Comparison of ENCODE assay signal across 9 cellular contexts in the genomic region with DNA sequence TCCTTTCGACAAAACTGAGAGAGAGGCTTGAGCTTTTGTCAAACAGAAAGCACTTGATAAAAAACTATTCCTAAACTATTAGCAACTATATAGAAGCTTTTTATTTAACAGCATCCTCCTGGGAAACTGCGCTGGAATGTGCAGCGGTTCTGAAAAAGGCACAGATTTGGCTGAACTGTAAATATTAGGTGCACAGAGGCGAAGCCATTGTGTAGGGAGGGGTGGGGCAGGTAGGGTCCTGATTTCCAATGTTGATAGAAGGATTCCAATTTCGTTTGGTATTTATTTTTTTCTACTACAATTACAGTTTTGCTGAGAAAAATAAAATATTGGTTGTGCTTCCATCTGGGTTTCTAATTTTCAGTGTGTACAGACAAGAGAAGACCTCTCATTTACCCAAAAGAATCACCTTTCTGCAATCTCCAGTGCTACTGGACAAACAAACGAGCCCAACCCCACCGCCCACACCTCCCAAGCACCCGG. TPM values are rescaled to one million over a fixed set of nuclear protein-coding genes. Genes with fewer than 3 reads are reported as not detected.
DNase-seq lines count a peak whose midpoint lies in the region; ATAC-seq and TF ChIP-seq lines count a peak whose summit lies in the region.
"Had no signal": no experiment of that assay in that cellular context is flagged by ENCODE, and none has a peak within 500 bp of the region (broad histone marks: within the 10 kb centered on the region; RNA-seq: fewer than 3 reads in every experiment).

No MANE protein-coding gene starts in this region.

- H3K36me3 Mint-ChIP-seq in T-cell: no peaks in the 10 kb centered on the region
- H3K36me3 Mint-ChIP-seq: IgD-negative memory B cell had no signal

- no peak for TF ChIP-seq CTCF in fibroblast of pulmonary artery (IDR thresholded peaks at IDR 0.05; ENCODE audit: low read length, missing control alignments)
- no peak for TF ChIP-seq CTCF in retinal pigment epithelial cell (conservative IDR thresholded peaks at IDR 0.05; ENCODE audit: low read depth, low read length)

- H3K27me3 Mint-ChIP-seq in T-cell: peaks cover 41 to 46% of the 10 kb centered on the region in 2 donors

- POLR2A ChIA-PET in T-cell (lab: Charles Lee): no interaction called here

- peak overlapping the region; percentile 71 for H3K4me3 ChIP-seq in fibroblast of pulmonary artery (replicated peaks; ENCODE audit: low read depth, low read length)
- peak overlapping the region; percentile 85 for H3K4me3 ChIP-seq in retinal pigment epithelial cell (ENCODE audit: low read length)

- peak; percentile 21 for ATAC-seq in GM19023 (IDR thresholded peaks at IDR 0.05; ENCODE audit: unreplicated experiment)
- no peak for ATAC-seq in T-cell (replicated peaks in 1 of 4)

- H3K27ac Mint-ChIP-seq in T-cell: no peak overlapping the region
- H3K27ac Mint-ChIP-seq: IgD-negative memory B cell had no signal

- no peaks in the 10 kb centered on the region for H3K9me3 Mint-ChIP-seq in T-cell
- H3K9me3 Mint-ChIP-seq: IgD-negative memory B cell had no signal

- CTCF ChIA-PET in T-cell (lab: Charles Lee): no interaction called here

- DNase-seq in T-cell: no peak
- no peak for DNase-seq in fibroblast of pulmonary artery (ENCODE audit: low read depth)
- no peak for DNase-seq in retinal pigment epithelial cell (ENCODE audit: low read depth)
- no peak for DNase-seq in glomerular visceral epithelial cell (ENCODE audit: extremely low spot score)
- DNase-seq in NCI-H2196 treated with DMSO at 0.1 percent for 48 hours (lab: John Stamatoyannopoulos, UW; ENCODE audit: unreplicated experiment): no peak
- DNase-seq in NCI-H1092 (lab: John Stamatoyannopoulos, UW): no peak
- DNase-seq in NCI-H526 (lab: John Stamatoyannopoulos, UW): no peak

- H3K4me3 Mint-ChIP-seq in T-cell: peak overlapping the region; percentile 71 to 82 (median 80)

- H3K4me1 Mint-ChIP-seq in T-cell: peaks cover 10 to 13% (median 12%) of the 10 kb centered on the region in 3 donors

RNA-seq across cellular contexts. Expression of a gene that starts 0.7 kb away (rescaled TPM):
- 1 to 10 TPM in 4 of 5 donors, under 1 TPM in 1; 0.53 to 8.9 (median 1.4) TPM for total RNA-seq in T-cell
